Comparison of ENCODE assay signal across 23 cellular contexts in the genomic region with DNA sequence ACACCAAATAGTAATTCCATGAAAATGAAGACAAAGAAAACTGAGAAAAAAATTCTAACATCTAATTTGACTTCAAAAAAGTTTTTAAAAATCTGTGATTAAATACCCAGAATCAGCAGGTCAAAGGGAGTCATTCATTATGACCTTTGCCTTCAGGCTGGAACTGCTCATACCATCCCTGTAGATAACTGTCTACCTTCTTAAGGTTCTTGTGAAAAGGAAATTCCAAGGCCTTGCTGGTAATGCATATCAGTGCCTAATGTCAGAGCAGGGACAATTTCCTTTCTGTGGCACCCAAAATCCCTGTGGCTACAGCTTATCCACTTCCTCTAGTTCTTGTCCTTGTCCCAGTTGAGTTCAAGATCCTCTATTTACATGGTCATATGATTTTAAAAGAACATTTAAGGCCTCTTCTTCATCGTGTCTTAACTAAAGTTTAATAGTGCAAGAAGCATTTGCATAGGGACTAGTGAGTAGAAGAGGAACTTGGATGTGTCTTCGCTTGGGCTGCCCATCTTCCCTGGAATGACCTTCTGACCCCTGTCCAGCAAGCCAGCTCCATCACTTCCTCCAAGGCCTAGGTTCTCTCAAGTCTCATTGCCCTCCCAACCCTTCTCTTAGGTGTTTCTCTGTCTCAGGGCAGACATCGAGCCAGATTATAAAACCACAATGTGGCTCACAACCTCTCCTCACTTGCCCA.
"Had no signal": no experiment of that assay in that cellular context is flagged by ENCODE, and none has a peak within 500 bp of the region (broad histone marks: within the 10 kb centered on the region; RNA-seq: fewer than 3 reads in every experiment).

No MANE protein-coding gene starts in this region.

- H3K4me3 Mint-ChIP-seq: activated CD8-positive, alpha-beta T cell treated with anti-CD3 and anti-CD28 coated beads, Interleukin-2, amount 10 ng/mL, durations not matched to agents 7 days and 5 days; activated T-helper 1 cell treated with anti-CD3 and anti-CD28 coated beads, Interleukin-12 subunit alpha, Interleukin-12 subunit beta, Interleukin-2, Interleukin-4 antibody, amounts not matched to agents 30 ng/mL and 10 ng/mL and 1 ng/mL, durations not matched to agents 14 hours and 24 hours and 36 hours; brain; T-helper 17 cell had no signal

- H3K4me1 ChIP-seq: foreskin keratinocyte, upper lobe of left lung had no signal

- H3K9me3 Mint-ChIP-seq: activated T-helper 1 cell treated with anti-CD3 and anti-CD28 coated beads, Interleukin-12 subunit alpha, Interleukin-12 subunit beta, Interleukin-2, Interleukin-4 antibody, amounts not matched to agents 30 ng/mL and 10 ng/mL and 1 ng/mL, durations not matched to agents 14 hours and 24 hours and 36 hours had no signal

- H3K27me3 Mint-ChIP-seq: brain had no signal

- H3K4me3 ChIP-seq: mucosa of descending colon, thoracic aorta, upper lobe of left lung had no signal

- H3K36me3 Mint-ChIP-seq: brain had no signal

- H3K9me3 ChIP-seq: mucosa of descending colon, thoracic aorta, upper lobe of left lung had no signal

- H3K27ac Mint-ChIP-seq: activated CD8-positive, alpha-beta T cell treated with anti-CD3 and anti-CD28 coated beads, Interleukin-2, amount 10 ng/mL, durations not matched to agents 7 days and 5 days; activated naive CD4-positive, alpha-beta T cell treated with anti-CD3 and anti-CD28 coated beads, Interleukin-2, amount 50 U/mL, for 72 hours; activated T-helper 1 cell treated with anti-CD3 and anti-CD28 coated beads, Interleukin-12 subunit alpha, Interleukin-12 subunit beta, Interleukin-2, Interleukin-4 antibody, amounts not matched to agents 30 ng/mL and 10 ng/mL and 1 ng/mL, durations not matched to agents 14 hours and 24 hours and 36 hours; T-helper 17 cell had no signal

- H3K27ac ChIP-seq: foreskin keratinocyte, thoracic aorta, upper lobe of left lung, VCaP had no signal

- DNase-seq: activated CD4-positive, alpha-beta T cell treated with anti-CD3 and anti-CD28 coated beads, Interleukin-2, amount 50 U/mL, for 1 hour; activated CD8-positive, alpha-beta T cell treated with anti-CD3 and anti-CD28 coated beads, Interleukin-2, amount 10 ng/mL, durations not matched to agents 7 days and 5 days; aorta; caudate nucleus; dermis blood vessel endothelial cell; effector CD8-positive, alpha-beta T cell; foreskin keratinocyte; glutamatergic neuron; hippocampal formation; mesendoderm; mucosa of descending colon; occipital lobe; stimulated activated CD4-positive, alpha-beta T cell treated with anti-CD3 and anti-CD28 coated beads, Interleukin-4, amount 100 ng/mL, for 1 hour; stimulated activated naive CD4-positive, alpha-beta T cell; SW 1271; T-helper 17 cell had no signal

- H3K36me3 ChIP-seq: thoracic aorta, upper lobe of left lung had no signal

- ATAC-seq: activated CD4-positive, CD25-positive, alpha-beta regulatory T cell treated with anti-CD3 and anti-CD28 coated beads, Interleukin-2, amount 50 U/mL, for 24 hours; activated CD8-positive, alpha-beta T cell treated with anti-CD3 and anti-CD28 coated beads, Interleukin-2, amount 10 ng/mL, durations not matched to agents 7 days and 5 days; activated naive CD4-positive, alpha-beta T cell treated with anti-CD3 and anti-CD28 coated beads, Interleukin-2, amount 50 U/mL, for 72 hours; foreskin keratinocyte; mucosa of descending colon; T-helper 17 cell had no signal

- H3K27me3 ChIP-seq: upper lobe of left lung had no signal
